In genomic region chr14:92199763-92200162, GRCh38 we compare ENCODE assay signal across 3 cellular contexts.
TF ChIP-seq lines count a peak whose summit lies in the region.

No MANE protein-coding gene starts in this region.

TF ChIP-seq in SK-N-SH, 30 proteins besides CTCF, POLR2A, EP300 and RAD21 (continued from another document):
- TF ChIP-seq REST (IDR thresholded peaks at IDR 0.05; ENCODE audit: low read depth, low read length) (no peak), SMC3 (IDR thresholded peaks at IDR 0.05; ENCODE audit: low read depth, low read length) (no peak)

TF ChIP-seq in SK-N-SH treated with all-trans-retinoic acid at 6 μM for 48 hours, 23 proteins besides CTCF, POLR2A, EP300 and RAD21 (continued from another document):
- no peak for TF ChIP-seq POU6F1 (CRISPR knock-in tag; IDR thresholded peaks at IDR 0.05; ENCODE audit: borderline replicate concordance, low read depth)
- TF ChIP-seq ESRRG (CRISPR knock-in tag; IDR thresholded peaks at IDR 0.05), result no peak
- no peak for TF ChIP-seq TCF4 (CRISPR knock-in tag; IDR thresholded peaks at IDR 0.05; ENCODE audit: borderline replicate concordance)
- TF ChIP-seq ZNF8 (CRISPR knock-in tag; IDR thresholded peaks at IDR 0.05), result no peak
- TF ChIP-seq SNAI2 (CRISPR knock-in tag; IDR thresholded peaks at IDR 0.05), result no peak
- TF ChIP-seq CSDC2 (CRISPR knock-in tag; IDR thresholded peaks at IDR 0.05), result no peak
- no peak for TF ChIP-seq ISL1 (CRISPR knock-in tag; IDR thresholded peaks at IDR 0.05)
- no peak for TF ChIP-seq ZNF70 (CRISPR knock-in tag; IDR thresholded peaks at IDR 0.05)
- TF ChIP-seq ZFP3 (CRISPR knock-in tag; IDR thresholded peaks at IDR 0.05), result no peak
- TF ChIP-seq TSHZ2 (CRISPR knock-in tag; IDR thresholded peaks at IDR 0.05), result no peak
- no peak for TF ChIP-seq OSR1 (CRISPR knock-in tag; IDR thresholded peaks at IDR 0.05)

TF ChIP-seq in WTC11, 78 proteins besides CTCF, POLR2A, EP300 and RAD21 (continued from another document):
- TF ChIP-seq AFF4 (CRISPR knock-in tag; IDR thresholded peaks at IDR 0.05; ENCODE audit: borderline replicate concordance) (no peak), MLX (CRISPR knock-in tag; IDR thresholded peaks at IDR 0.05) (no peak), TEAD4 (CRISPR knock-in tag; IDR thresholded peaks at IDR 0.05) (no peak), USF1 (CRISPR knock-in tag; IDR thresholded peaks at IDR 0.05) (no peak), RORB (CRISPR knock-in tag; IDR thresholded peaks at IDR 0.05) (no peak), PRRX2 (CRISPR knock-in tag; IDR thresholded peaks at IDR 0.05) (no peak), PRDM15 (CRISPR knock-in tag; IDR thresholded peaks at IDR 0.05) (no peak), ESRRA (CRISPR knock-in tag; IDR thresholded peaks at IDR 0.05; ENCODE audit: borderline replicate concordance) (no peak), KAT7 (CRISPR knock-in tag; IDR thresholded peaks at IDR 0.05; ENCODE audit: borderline replicate concordance) (no peak), ZNF317 (CRISPR knock-in tag; IDR thresholded peaks at IDR 0.05; ENCODE audit: borderline replicate concordance, low read depth) (no peak), SMAD3 (CRISPR knock-in tag; IDR thresholded peaks at IDR 0.05; ENCODE audit: borderline replicate concordance) (no peak), ARID4B (CRISPR knock-in tag; IDR thresholded peaks at IDR 0.05; ENCODE audit: borderline replicate concordance) (no peak)
TF ChIP-seq in WTC11: peak in this region for 0.
